ENCODE assay signal across 1 cellular context in the genomic region with DNA sequence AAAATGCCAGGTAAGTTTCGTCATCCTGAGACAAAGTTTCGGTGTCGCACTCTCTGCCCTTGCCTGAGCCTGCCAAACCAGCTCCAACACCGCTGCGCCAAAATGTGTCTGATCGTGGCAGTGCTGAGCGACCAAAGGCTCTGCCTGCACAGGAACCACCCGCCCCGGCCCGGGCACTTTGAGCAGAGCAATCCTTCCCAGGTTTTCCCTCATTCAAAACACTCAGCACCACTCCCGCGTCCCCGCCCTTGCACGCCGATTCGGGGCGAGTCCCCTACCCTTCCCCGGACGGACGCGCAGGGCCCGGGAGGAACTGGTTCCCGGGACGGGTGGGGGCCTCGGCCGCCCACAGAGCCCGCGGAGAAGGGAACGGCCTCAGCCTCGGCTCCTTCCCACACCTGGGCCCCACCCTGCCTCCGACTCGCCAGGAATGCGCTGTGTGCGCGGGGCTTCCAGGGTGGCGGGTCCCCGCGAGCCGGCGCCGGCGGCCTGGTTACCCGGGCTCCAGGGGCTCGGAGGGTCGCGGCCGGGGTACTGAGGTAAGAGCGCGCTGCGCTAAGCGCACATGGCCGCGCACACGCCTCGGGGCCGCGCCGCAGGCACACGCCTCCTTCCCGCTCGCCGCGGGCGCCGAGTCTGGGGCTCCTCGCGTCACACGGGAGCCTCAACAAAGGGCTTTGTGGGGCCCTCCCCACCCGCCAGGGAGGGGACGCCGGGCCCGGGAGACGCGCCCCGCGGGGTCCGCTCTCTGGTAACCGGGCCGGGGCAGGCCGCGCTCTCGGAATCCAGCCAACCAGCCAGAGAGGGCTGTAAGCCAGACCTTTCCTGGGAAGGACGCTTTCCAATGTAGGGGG.
TF ChIP-seq lines count a peak whose summit lies in the region.

C4orf36 (minus strand) TSS at position 638 of the 854 bp plus-strand sequence. CDS start 902 bp downstream, outside the sequence.

TF ChIP-seq in HepG2, 621 proteins besides CTCF, POLR2A, EP300 and RAD21 (continued from another document and continues in another):
- TF ChIP-seq, protein P1, sequence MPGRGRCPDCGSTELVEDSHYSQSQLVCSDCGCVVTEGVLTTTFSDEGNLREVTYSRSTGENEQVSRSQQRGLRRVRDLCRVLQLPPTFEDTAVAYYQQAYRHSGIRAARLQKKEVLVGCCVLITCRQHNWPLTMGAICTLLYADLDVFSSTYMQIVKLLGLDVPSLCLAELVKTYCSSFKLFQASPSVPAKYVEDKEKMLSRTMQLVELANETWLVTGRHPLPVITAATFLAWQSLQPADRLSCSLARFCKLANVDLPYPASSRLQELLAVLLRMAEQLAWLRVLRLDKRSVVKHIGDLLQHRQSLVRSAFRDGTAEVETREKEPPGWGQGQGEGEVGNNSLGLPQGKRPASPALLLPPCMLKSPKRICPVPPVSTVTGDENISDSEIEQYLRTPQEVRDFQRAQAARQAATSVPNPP (CRISPR knock-in tag; IDR thresholded peaks at IDR 0.05) = no peak
- TF ChIP-seq ZNF7 (CRISPR knock-in tag; IDR thresholded peaks at IDR 0.05) (no peak), ZFP36L1 (CRISPR knock-in tag; IDR thresholded peaks at IDR 0.05) (0 out of 2 replicates have a peak, but pooled peaks have one; percentile 34), KLF15 (CRISPR knock-in tag; IDR thresholded peaks at IDR 0.05; ENCODE audit: borderline replicate concordance) (no peak), AGO2 (optimal IDR thresholded peaks at IDR 0.05; ENCODE audit: low read depth, low read length) (peak; percentile 56), CEBPG (CRISPR knock-in tag; IDR thresholded peaks at IDR 0.05) (no peak), ZNF674 (CRISPR knock-in tag; IDR thresholded peaks at IDR 0.05; ENCODE audit: low read depth) (no peak), ZBTB7B (CRISPR knock-in tag; IDR thresholded peaks at IDR 0.05) (no peak), MLLT10 (CRISPR knock-in tag; IDR thresholded peaks at IDR 0.05) (no peak), ZNF773 (CRISPR knock-in tag; IDR thresholded peaks at IDR 0.05; ENCODE audit: borderline replicate concordance) (no peak), CBX5 (CRISPR knock-in tag; IDR thresholded peaks at IDR 0.05; ENCODE audit: borderline replicate concordance) (0 out of 2 replicates have a peak, but pooled peaks have one; percentile 22), ZNF33A (CRISPR knock-in tag; IDR thresholded peaks at IDR 0.05; ENCODE audit: borderline replicate concordance) (no peak), SOX5 (CRISPR knock-in tag; IDR thresholded peaks at IDR 0.05; ENCODE audit: borderline replicate concordance) (no peak), ZNF143 (CRISPR knock-in tag; IDR thresholded peaks at IDR 0.05) (no peak), MAFG (CRISPR knock-in tag; IDR thresholded peaks at IDR 0.05) (no peak), SP4 (CRISPR knock-in tag; IDR thresholded peaks at IDR 0.05) (0 out of 2 replicates have a peak, but pooled peaks have one; percentile 9), SMARCE1 (IDR thresholded peaks at IDR 0.05; ENCODE audit: borderline replicate concordance) (no peak), SRSF4 (IDR thresholded peaks at IDR 0.05; ENCODE audit: low read depth, low read length, poor library complexity, severe bottlenecking) (no peak), ZNF260 (CRISPR knock-in tag; IDR thresholded peaks at IDR 0.05; ENCODE audit: borderline replicate concordance, low read depth) (no peak), ZNF205 (CRISPR knock-in tag; IDR thresholded peaks at IDR 0.05) (no peak), TBX3 (IDR thresholded peaks at IDR 0.05; ENCODE audit: borderline replicate concordance) (no peak), ZNF383 (CRISPR knock-in tag; IDR thresholded peaks at IDR 0.05; ENCODE audit: borderline replicate concordance) (no peak), KDM6A (CRISPR knock-in tag; IDR thresholded peaks at IDR 0.05; ENCODE audit: low read depth) (no peak), ZNF607 (CRISPR knock-in tag; IDR thresholded peaks at IDR 0.05; ENCODE audit: borderline replicate concordance) (no peak), MED13 (CRISPR knock-in tag; IDR thresholded peaks at IDR 0.05) (no peak), E2F2 (CRISPR knock-in tag; IDR thresholded peaks at IDR 0.05; ENCODE audit: borderline replicate concordance) (no peak), NCOA1 (CRISPR knock-in tag; IDR thresholded peaks at IDR 0.05) (peak; percentile 56; the same call in 1 of the 2 replicates), ZNF343 (CRISPR knock-in tag; IDR thresholded peaks at IDR 0.05) (no peak), LBX2 (CRISPR knock-in tag; IDR thresholded peaks at IDR 0.05; ENCODE audit: borderline replicate concordance) (no peak), NFE2L2 (IDR thresholded peaks at IDR 0.05; ENCODE audit: low read length) (no peak), ZNF251 (CRISPR knock-in tag; IDR thresholded peaks at IDR 0.05) (no peak), THAP8 (CRISPR knock-in tag; IDR thresholded peaks at IDR 0.05; ENCODE audit: borderline replicate concordance) (no peak), HHEX (CRISPR knock-in tag; IDR thresholded peaks at IDR 0.05) (no peak), SRSF1 (optimal IDR thresholded peaks at IDR 0.05; ENCODE audit: low read depth, low read length) (no peak), BCL3 (CRISPR knock-in tag; IDR thresholded peaks at IDR 0.05) (peak; percentile 81), KLF11 (CRISPR knock-in tag; IDR thresholded peaks at IDR 0.05) (no peak), HDAC6 (IDR thresholded peaks at IDR 0.05; ENCODE audit: low read depth, low read length) (no peak), PAF1 (CRISPR knock-in tag; IDR thresholded peaks at IDR 0.05) (no peak), ZNF292 (CRISPR knock-in tag; IDR thresholded peaks at IDR 0.05; ENCODE audit: borderline replicate concordance, low read depth) (no peak), ZNF20 (CRISPR knock-in tag; IDR thresholded peaks at IDR 0.05) (no peak), MBNL3 (CRISPR knock-in tag; conservative IDR thresholded peaks at IDR 0.05) (no peak), SATB2 (CRISPR knock-in tag; IDR thresholded peaks at IDR 0.05) (no peak)
- TF ChIP-seq, protein P2, sequence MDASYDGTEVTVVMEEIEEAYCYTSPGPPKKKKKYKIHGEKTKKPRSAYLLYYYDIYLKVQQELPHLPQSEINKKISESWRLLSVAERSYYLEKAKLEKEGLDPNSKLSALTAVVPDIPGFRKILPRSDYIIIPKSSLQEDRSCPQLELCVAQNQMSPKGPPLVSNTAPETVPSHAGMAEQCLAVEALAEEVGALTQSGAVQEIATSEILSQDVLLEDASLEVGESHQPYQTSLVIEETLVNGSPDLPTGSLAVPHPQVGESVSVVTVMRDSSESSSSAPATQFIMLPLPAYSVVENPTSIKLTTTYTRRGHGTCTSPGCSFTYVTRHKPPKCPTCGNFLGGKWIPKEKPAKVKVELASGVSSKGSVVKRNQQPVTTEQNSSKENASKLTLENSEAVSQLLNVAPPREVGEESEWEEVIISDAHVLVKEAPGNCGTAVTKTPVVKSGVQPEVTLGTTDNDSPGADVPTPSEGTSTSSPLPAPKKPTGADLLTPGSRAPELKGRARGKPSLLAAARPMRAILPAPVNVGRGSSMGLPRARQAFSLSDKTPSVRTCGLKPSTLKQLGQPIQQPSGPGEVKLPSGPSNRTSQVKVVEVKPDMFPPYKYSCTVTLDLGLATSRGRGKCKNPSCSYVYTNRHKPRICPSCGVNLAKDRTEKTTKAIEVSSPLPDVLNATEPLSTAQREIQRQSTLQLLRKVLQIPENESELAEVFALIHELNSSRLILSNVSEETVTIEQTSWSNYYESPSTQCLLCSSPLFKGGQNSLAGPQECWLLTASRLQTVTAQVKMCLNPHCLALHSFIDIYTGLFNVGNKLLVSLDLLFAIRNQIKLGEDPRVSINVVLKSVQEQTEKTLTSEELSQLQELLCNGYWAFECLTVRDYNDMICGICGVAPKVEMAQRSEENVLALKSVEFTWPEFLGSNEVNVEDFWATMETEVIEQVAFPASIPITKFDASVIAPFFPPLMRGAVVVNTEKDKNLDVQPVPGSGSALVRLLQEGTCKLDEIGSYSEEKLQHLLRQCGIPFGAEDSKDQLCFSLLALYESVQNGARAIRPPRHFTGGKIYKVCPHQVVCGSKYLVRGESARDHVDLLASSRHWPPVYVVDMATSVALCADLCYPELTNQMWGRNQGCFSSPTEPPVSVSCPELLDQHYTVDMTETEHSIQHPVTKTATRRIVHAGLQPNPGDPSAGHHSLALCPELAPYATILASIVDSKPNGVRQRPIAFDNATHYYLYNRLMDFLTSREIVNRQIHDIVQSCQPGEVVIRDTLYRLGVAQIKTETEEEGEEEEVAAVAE (CRISPR knock-in tag; IDR thresholded peaks at IDR 0.05; ENCODE audit: borderline replicate concordance) = no peak
- TF ChIP-seq, protein P3, sequence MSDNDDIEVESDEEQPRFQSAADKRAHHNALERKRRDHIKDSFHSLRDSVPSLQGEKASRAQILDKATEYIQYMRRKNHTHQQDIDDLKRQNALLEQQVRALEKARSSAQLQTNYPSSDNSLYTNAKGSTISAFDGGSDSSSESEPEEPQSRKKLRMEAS (IDR thresholded peaks at IDR 0.05) = peak; percentile 59
- TF ChIP-seq, protein P4, sequence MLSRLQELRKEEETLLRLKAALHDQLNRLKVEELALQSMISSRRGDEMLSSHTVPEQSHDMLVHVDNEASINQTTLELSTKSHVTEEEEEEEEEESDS (CRISPR knock-in tag; IDR thresholded peaks at IDR 0.05; ENCODE audit: borderline replicate concordance) = no peak
- TF ChIP-seq, protein P5, sequence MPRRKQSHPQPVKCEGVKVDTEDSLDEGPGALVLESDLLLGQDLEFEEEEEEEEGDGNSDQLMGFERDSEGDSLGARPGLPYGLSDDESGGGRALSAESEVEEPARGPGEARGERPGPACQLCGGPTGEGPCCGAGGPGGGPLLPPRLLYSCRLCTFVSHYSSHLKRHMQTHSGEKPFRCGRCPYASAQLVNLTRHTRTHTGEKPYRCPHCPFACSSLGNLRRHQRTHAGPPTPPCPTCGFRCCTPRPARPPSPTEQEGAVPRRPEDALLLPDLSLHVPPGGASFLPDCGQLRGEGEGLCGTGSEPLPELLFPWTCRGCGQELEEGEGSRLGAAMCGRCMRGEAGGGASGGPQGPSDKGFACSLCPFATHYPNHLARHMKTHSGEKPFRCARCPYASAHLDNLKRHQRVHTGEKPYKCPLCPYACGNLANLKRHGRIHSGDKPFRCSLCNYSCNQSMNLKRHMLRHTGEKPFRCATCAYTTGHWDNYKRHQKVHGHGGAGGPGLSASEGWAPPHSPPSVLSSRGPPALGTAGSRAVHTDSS (CRISPR knock-in tag; conservative IDR thresholded peaks at IDR 0.05) = no peak
- TF ChIP-seq, protein P6, sequence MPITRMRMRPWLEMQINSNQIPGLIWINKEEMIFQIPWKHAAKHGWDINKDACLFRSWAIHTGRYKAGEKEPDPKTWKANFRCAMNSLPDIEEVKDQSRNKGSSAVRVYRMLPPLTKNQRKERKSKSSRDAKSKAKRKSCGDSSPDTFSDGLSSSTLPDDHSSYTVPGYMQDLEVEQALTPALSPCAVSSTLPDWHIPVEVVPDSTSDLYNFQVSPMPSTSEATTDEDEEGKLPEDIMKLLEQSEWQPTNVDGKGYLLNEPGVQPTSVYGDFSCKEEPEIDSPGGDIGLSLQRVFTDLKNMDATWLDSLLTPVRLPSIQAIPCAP (CRISPR knock-in tag; IDR thresholded peaks at IDR 0.05; ENCODE audit: low read depth) = no peak
- TF ChIP-seq, protein P7, sequence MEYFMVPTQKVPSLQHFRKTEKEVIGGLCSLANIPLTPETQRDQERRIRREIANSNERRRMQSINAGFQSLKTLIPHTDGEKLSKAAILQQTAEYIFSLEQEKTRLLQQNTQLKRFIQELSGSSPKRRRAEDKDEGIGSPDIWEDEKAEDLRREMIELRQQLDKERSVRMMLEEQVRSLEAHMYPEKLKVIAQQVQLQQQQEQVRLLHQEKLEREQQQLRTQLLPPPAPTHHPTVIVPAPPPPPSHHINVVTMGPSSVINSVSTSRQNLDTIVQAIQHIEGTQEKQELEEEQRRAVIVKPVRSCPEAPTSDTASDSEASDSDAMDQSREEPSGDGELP (IDR thresholded peaks at IDR 0.05; ENCODE audit: borderline replicate concordance, low read depth) = no peak
- TF ChIP-seq, protein P8, sequence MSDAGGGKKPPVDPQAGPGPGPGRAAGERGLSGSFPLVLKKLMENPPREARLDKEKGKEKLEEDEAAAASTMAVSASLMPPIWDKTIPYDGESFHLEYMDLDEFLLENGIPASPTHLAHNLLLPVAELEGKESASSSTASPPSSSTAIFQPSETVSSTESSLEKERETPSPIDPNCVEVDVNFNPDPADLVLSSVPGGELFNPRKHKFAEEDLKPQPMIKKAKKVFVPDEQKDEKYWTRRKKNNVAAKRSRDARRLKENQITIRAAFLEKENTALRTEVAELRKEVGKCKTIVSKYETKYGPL (CRISPR knock-in tag; IDR thresholded peaks at IDR 0.05) = no peak
